ENCODE assay signal across 10 cellular contexts in genomic region chr15:57216288-57216687, GRCh38.
DNase-seq lines count a peak whose midpoint lies in the region; TF ChIP-seq lines count a peak whose summit lies in the region.
"Had no signal": no experiment of that assay in that cellular context is flagged by ENCODE, and none has a peak within 500 bp of the region (broad histone marks: within the 10 kb centered on the region; RNA-seq: fewer than 3 reads in every experiment).

No MANE protein-coding gene starts in this region.

- intact Hi-C loops in spleen (cut with DNase I; ENCODE audit: low total_unique reads), result no loop called here

- no peaks in the 10 kb centered on the region for H3K27me3 ChIP-seq in spleen (replicated peaks in 1 of 7)

- H3K36me3 ChIP-seq in spleen, result no peaks in the 10 kb centered on the region

- TF ChIP-seq POLR2A in spleen (IDR thresholded peaks at IDR 0.05), result no peak

- DNase-seq in NCI-H1105 treated with DMSO at 0.1 percent for 48 hours (lab: John Stamatoyannopoulos, UW) (peak; percentile 70), NCI-H1105 (lab: John Stamatoyannopoulos, UW) (no peak), OCI-M1 (lab: John Stamatoyannopoulos, UW) (peak; percentile 45), fibroblast of gingiva (ENCODE audit: low read depth) (peak; percentile 41), retinal pigment epithelial cell (ENCODE audit: low read depth) (peak; percentile 96), mucosa of gallbladder (ENCODE audit: low spot score) (no peak), NCI-H446 treated with DMSO at 0.1 percent for 48 hours (lab: John Stamatoyannopoulos, UW) (no peak), spleen (no peak)
- DNase-seq: activated CD4-positive, alpha-beta T cell treated with anti-CD3 and anti-CD28 coated beads for 4 hours; glutamatergic neuron had no signal

- TF ChIP-seq CTCF in retinal pigment epithelial cell (conservative IDR thresholded peaks at IDR 0.05; ENCODE audit: low read depth, low read length) (no peak), spleen (IDR thresholded peaks at IDR 0.05 in 8 of 11, conservative IDR thresholded peaks at IDR 0.05 in 3 of 11) (no peak)

- no peaks in the 10 kb centered on the region for H3K9me3 ChIP-seq in spleen

- H3K27ac ChIP-seq in spleen, result no peak overlapping the region

- H3K4me3 ChIP-seq in retinal pigment epithelial cell (ENCODE audit: low read length) (no peak overlapping the region), spleen (no peak overlapping the region)

- WGBS in spleen, 5 donors, result 51 to 59% (median 53%) methylated on average over 2 of the region's 2 CpGs

- peaks cover 6 to 74% (median 36%) of the 10 kb centered on the region in 6 donors for H3K4me1 ChIP-seq in spleen

Comparison
In these comparisons a context has a peak if more than half of its experiments do, and no peak if none do; other contexts are left out.
1. DNase-seq: peak in NCI-H1105 treated with DMSO at 0.1 percent for 48 hours (single experiment), OCI-M1 (single experiment), fibroblast of gingiva (single experiment) and retinal pigment epithelial cell (single experiment); none in NCI-H1105 (single experiment), mucosa of gallbladder (single experiment), NCI-H446 treated with DMSO at 0.1 percent for 48 hours (single experiment) and spleen (single experiment).